20 cellular contexts compared by ENCODE assay signal in genomic region chr21:44416193-44416592, GRCh38. TPM values are rescaled to one million over a fixed set of nuclear protein-coding genes. Genes with fewer than 3 reads are reported as not detected.
A peak's percentile ranks its signal among the peaks of the same experiment; 100 is the strongest.
DNase-seq lines count a peak whose midpoint lies in the region; ATAC-seq and TF ChIP-seq lines count a peak whose summit lies in the region.
"Had no signal": no experiment of that assay in that cellular context is flagged by ENCODE, and none has a peak within 500 bp of the region (broad histone marks: within the 10 kb centered on the region; RNA-seq: fewer than 3 reads in every experiment).

No MANE protein-coding gene starts in this region.

- H3K4me1 Mint-ChIP-seq in chondrocyte (ENCODE audit: low read depth), result no peaks in the 10 kb centered on the region

- no peak overlapping the region for H3K4me3 ChIP-seq in tibial artery
- H3K4me3 ChIP-seq: A549, GM12878, GM23248, K562 had no signal

- TF ChIP-seq CTCF in chondrocyte (IDR thresholded peaks at IDR 0.05) (no peak), tibial artery (IDR thresholded peaks at IDR 0.05) (no peak)

- H3K27ac Mint-ChIP-seq in chondrocyte (ENCODE audit: unreplicated experiment), result no peak overlapping the region

- H3K4me3 Mint-ChIP-seq in chondrocyte (ENCODE audit: unreplicated experiment), result no peak overlapping the region

- H3K9me3 ChIP-seq in tibial artery, result no peaks in the 10 kb centered on the region
- H3K9me3 ChIP-seq: A549 had no signal

- peaks cover 24% of the 10 kb centered on the region for H3K27me3 Mint-ChIP-seq in chondrocyte (ENCODE audit: low read depth)

- H3K36me3 Mint-ChIP-seq in chondrocyte (ENCODE audit: low read depth), result peaks cover 3% of the 10 kb centered on the region

- H3K9me3 Mint-ChIP-seq in chondrocyte (ENCODE audit: low read depth), result peaks cover 11% of the 10 kb centered on the region

- peak; percentile 31 for DNase-seq in activated effector memory CD4-positive, alpha-beta T cell treated with anti-CD3 and anti-CD28 coated beads, Interleukin-2, amount 50 U/mL, for 16 hours
- DNase-seq in activated effector memory CD4-positive, alpha-beta T cell treated with Interleukin-2 at 50 U/mL for 16 hours, result no peak
- DNase-seq in chondrocyte (ENCODE audit: low spot score) (peak; percentile 72), mesenteric fat pad (ENCODE audit: low spot score) (peak; percentile 83), tibial artery (peak; percentile 5 to 29), NCI-H2227 (lab: John Stamatoyannopoulos, UW; ENCODE audit: unreplicated experiment) (no peak)
- DNase-seq: DMS 273 treated with DMSO at 0.1 percent for 48 hours, GDM1, GM23248, NCI-H1417 treated with DMSO at 0.1 percent for 48 hours, NCI-H2029 treated with DMSO at 0.1 percent for 48 hours, NCI-H2171 treated with DMSO at 0.1 percent for 48 hours, NCI-H748 treated with DMSO at 0.1 percent for 48 hours, RPMI8226 had no signal

- no peaks in the 10 kb centered on the region for H3K36me3 ChIP-seq in tibial artery

- no peak overlapping the region for H3K27ac ChIP-seq in tibial artery
- H3K27ac ChIP-seq: A549, C4-2B, GM23248 had no signal

- H3K4me1 ChIP-seq in tibial artery, result no peaks in the 10 kb centered on the region
- H3K4me1 ChIP-seq: A549 had no signal

- intact Hi-C loops in tibial artery (cut with DNase I; ENCODE audit: low total_unique reads), result no loop called here

- no peak for ATAC-seq in SK-N-SH treated with all-trans-retinoic acid at 6 μM for 48 hours
- ATAC-seq in HG02938 (IDR thresholded peaks at IDR 0.05; ENCODE audit: unreplicated experiment), result no peak
- ATAC-seq: A549, GM12878, K562 had no signal

- H3K27me3 ChIP-seq in tibial artery, result peaks cover 0 to 40% of the 10 kb centered on the region in 2 donors

TF ChIP-seq in SK-N-SH treated with all-trans-retinoic acid at 6 μM for 48 hours, 23 proteins besides CTCF, POLR2A, EP300 and RAD21:
- TF ChIP-seq ZNF70 (CRISPR knock-in tag; IDR thresholded peaks at IDR 0.05), result no peak
- no peak for TF ChIP-seq OSR1 (CRISPR knock-in tag; IDR thresholded peaks at IDR 0.05)
- no peak for TF ChIP-seq POU6F1 (CRISPR knock-in tag; IDR thresholded peaks at IDR 0.05; ENCODE audit: borderline replicate concordance, low read depth)
- no peak for TF ChIP-seq CREB5 (CRISPR knock-in tag; IDR thresholded peaks at IDR 0.05; ENCODE audit: low read depth)
- no peak for TF ChIP-seq TCF4 (CRISPR knock-in tag; IDR thresholded peaks at IDR 0.05; ENCODE audit: borderline replicate concordance)
- no peak for TF ChIP-seq TSHZ2 (CRISPR knock-in tag; IDR thresholded peaks at IDR 0.05)
- no peak for TF ChIP-seq PATZ1 (CRISPR knock-in tag; IDR thresholded peaks at IDR 0.05; ENCODE audit: borderline replicate concordance)
- no peak for TF ChIP-seq SNAI2 (CRISPR knock-in tag; IDR thresholded peaks at IDR 0.05)

RNA-seq across cellular contexts. Expression of gene LRRC3, which starts 39.1 kb away (rescaled TPM):
- 3.3 to 8.0 TPM (median 7.4 TPM) in 3 replicates for total RNA-seq in chondrocyte
- 3.8 TPM for total RNA-seq in mesenteric fat pad

Comparison
In these comparisons a context has a peak if more than half of its experiments do, and no peak if none do; other contexts are left out.
1. DNase-seq: peak in activated effector memory CD4-positive, alpha-beta T cell treated with anti-CD3 and anti-CD28 coated beads, Interleukin-2, amount 50 U/mL, for 16 hours (single experiment), chondrocyte (single experiment), mesenteric fat pad (single experiment) and tibial artery (2 of 2); none in activated effector memory CD4-positive, alpha-beta T cell treated with Interleukin-2 at 50 U/mL for 16 hours (single experiment) and NCI-H2227 (single experiment).